ENCODE assay signal across 14 cellular contexts in genomic region chr6:71268710-71269437, GRCh38. TPM values are rescaled to one million over a fixed set of nuclear protein-coding genes. Genes with fewer than 3 reads are reported as not detected.
DNase-seq lines count a peak whose midpoint lies in the region; ATAC-seq and TF ChIP-seq lines count a peak whose summit lies in the region.
"Had no signal": no experiment of that assay in that cellular context is flagged by ENCODE, and none has a peak within 500 bp of the region (broad histone marks: within the 10 kb centered on the region; RNA-seq: fewer than 3 reads in every experiment).

No MANE protein-coding gene starts in this region.

- H3K9me3 ChIP-seq in MG63 = no peaks in the 10 kb centered on the region

- DNase-seq in GM12865 (ENCODE audit: low read depth) (peak; percentile 61), MG63 (no peak), DMS53 (lab: John Stamatoyannopoulos, UW) (no peak), NCI-H2171 treated with DMSO at 0.1 percent for 48 hours (lab: John Stamatoyannopoulos, UW) (no peak), NCI-H1105 (lab: John Stamatoyannopoulos, UW) (no peak)
- DNase-seq: activated CD4-positive, alpha-beta T cell treated with anti-CD3 and anti-CD28 coated beads, Interleukin-2, amount 50 U/mL, for 1 hour; activated effector memory CD4-positive, alpha-beta T cell treated with Interleukin-2 at 50 U/mL for 16 hours; DMS153; left cardiac atrium; stimulated activated CD8-positive, alpha-beta memory T cell treated with anti-CD3 and anti-CD28 coated beads, Interleukin-4, amount 100 ng/mL, for 48 hours; T-helper 1 cell had no signal

- no peaks in the 10 kb centered on the region for H3K27me3 ChIP-seq in MG63

- no peaks in the 10 kb centered on the region for H3K36me3 ChIP-seq in MG63

- no peak for TF ChIP-seq CTCF in GM12865 (IDR thresholded peaks at IDR 0.05; ENCODE audit: insufficient read depth, low read depth, low read length, missing control alignments)

- H3K4me3 ChIP-seq in GM12865 (ENCODE audit: low read depth, low read length) = no peak overlapping the region
- no peak overlapping the region for H3K4me3 ChIP-seq in MG63

- peak; percentile 76 for ATAC-seq in GM19438 (IDR thresholded peaks at IDR 0.05; ENCODE audit: low read depth, unreplicated experiment)
- peak; percentile 76 for ATAC-seq in HG02840 (IDR thresholded peaks at IDR 0.05; ENCODE audit: low FRiP score, unreplicated experiment)
- ATAC-seq in HG03575 (IDR thresholded peaks at IDR 0.05; ENCODE audit: extremely low read depth, insufficient number of reproducible peaks, low FRiP score, unreplicated experiment) = peak; percentile 54
- ATAC-seq: left cardiac atrium had no signal

RNA-seq across cellular contexts. Expression of gene OGFRL1, which starts 19.7 kb away (rescaled TPM):
- 3.5 and 5.8 TPM in 2 replicates for total RNA-seq in MG63 (2014; rRNA removed; shearing (Covaris generic); ENCODE audit: low replicate concordance)
